In the genomic region with DNA sequence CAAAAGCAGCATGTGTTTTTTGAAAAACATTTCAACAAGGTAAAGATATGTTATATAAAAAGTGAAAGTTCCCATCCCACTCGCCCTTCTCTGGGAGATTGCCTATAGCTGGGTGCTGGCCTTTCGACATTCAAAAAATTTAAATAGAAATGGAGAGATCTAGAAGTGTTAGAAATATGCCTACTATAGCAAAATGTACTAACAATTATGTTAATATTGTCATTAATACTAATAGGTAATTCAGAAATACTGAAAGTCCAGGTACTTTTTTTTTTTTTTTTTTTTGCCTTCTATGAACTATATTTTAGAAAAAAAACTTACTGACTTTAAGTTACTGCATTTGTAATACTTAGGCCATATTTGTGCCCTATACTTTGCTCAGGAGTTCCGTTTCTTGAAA, we compare ENCODE assay signal across 9 cellular contexts.
A peak's percentile ranks its signal among the peaks of the same experiment; 100 is the strongest.
DNase-seq lines count a peak whose midpoint lies in the region; ATAC-seq, FAIRE-seq and TF ChIP-seq lines count a peak whose summit lies in the region.
"Had no signal": no experiment of that assay in that cellular context is flagged by ENCODE, and none has a peak within 500 bp of the region (broad histone marks: within the 10 kb centered on the region; RNA-seq: fewer than 3 reads in every experiment).

No MANE protein-coding gene starts in this region.

- H3K4me1 ChIP-seq in Caco-2: peaks cover 30% of the 10 kb centered on the region
- peaks cover 6% of the 10 kb centered on the region for H3K4me1 ChIP-seq in endothelial cell of umbilical vein (ENCODE audit: control insufficient read depth, extremely low read depth, insufficient read depth, low read length)

- no peak overlapping the region for H3K27ac ChIP-seq in endothelial cell of umbilical vein (ENCODE audit: insufficient read depth, low read depth, low read length)

- H3K4me3 Mint-ChIP-seq in Caco-2 (ENCODE audit: unreplicated experiment) (peak overlapping the region; percentile 76), T-cell (peak overlapping the region; percentile 83 to 98 (median 96)), progenitor cell of endocrine pancreas (ENCODE audit: low read depth) (peak overlapping the region; percentile 95)

- H3K27me3 Mint-ChIP-seq in Caco-2 (ENCODE audit: insufficient read depth, unreplicated experiment) (no peaks in the 10 kb centered on the region), T-cell (no peaks in the 10 kb centered on the region), progenitor cell of endocrine pancreas (no peaks in the 10 kb centered on the region)

- H3K4me2 ChIP-seq in endothelial cell of umbilical vein (ENCODE audit: insufficient read depth, low read length): peak overlapping the region; percentile 92

- DNase-seq in Caco-2: no peak
- DNase-seq in T-cell: no peak
- no peak for DNase-seq in endothelial cell of umbilical vein (ENCODE audit: low read depth, low spot score)
- no peak for DNase-seq in progenitor cell of endocrine pancreas (ENCODE audit: low spot score, unreplicated experiment)
- no peak for DNase-seq in superior temporal gyrus (ENCODE audit: extremely low spot score)
- no peak for DNase-seq in middle frontal gyrus (ENCODE audit: extremely low spot score, low spot score)
- DNase-seq: NCI-H524 had no signal

- CTCF ChIA-PET in Caco-2 (lab: Charles Lee): no interaction called here
- CTCF ChIA-PET in T-cell (lab: Charles Lee): interaction anchor here in 1 of 2 donors (0.6 to 10.6 kb wide), 4 partner anchors 65 to 762 kb away, joined by 3 to 77 read pairs (median 4); no protein-coding TSS in a partner anchor
- CTCF ChIA-PET in endothelial cell of umbilical vein (lab: Charles Lee): interaction anchor here (1.4 kb wide), 1 partner anchor 16 kb away, joined by 3 read pairs; no protein-coding TSS in a partner anchor

- BruUV-seq in Caco-2 (replicated peaks; lab: Mats Ljungman, UMichigan) (no TSS peak), endothelial cell of umbilical vein (replicated peaks; lab: Mats Ljungman, UMichigan) (no TSS peak)

- H3K9ac ChIP-seq in endothelial cell of umbilical vein (replicated peaks; ENCODE audit: extremely low read depth, insufficient read depth, low read length): no peak overlapping the region

- dilution Hi-C loops in endothelial cell of umbilical vein (cut with MboI; ENCODE audit: extremely low pct_ligation_motif_present, low sequenced_read_pairs): no loop called here

- H3K9me3 Mint-ChIP-seq in Caco-2 (ENCODE audit: unreplicated experiment): no peaks in the 10 kb centered on the region
- H3K9me3 Mint-ChIP-seq in T-cell: no peaks in the 10 kb centered on the region
- no peaks in the 10 kb centered on the region for H3K9me3 Mint-ChIP-seq in progenitor cell of endocrine pancreas (ENCODE audit: low read depth)

- H3K27me3 ChIP-seq in Caco-2 (replicated peaks; ENCODE audit: control insufficient read depth, insufficient read depth, low read length) (no peaks in the 10 kb centered on the region), endothelial cell of umbilical vein (ENCODE audit: control insufficient read depth in 2 of 2, insufficient read depth in 2 of 2, low read length in 2 of 2) (no peaks in the 10 kb centered on the region)

- no peaks in the 10 kb centered on the region for H3K36me3 Mint-ChIP-seq in Caco-2 (ENCODE audit: insufficient read depth, unreplicated experiment)
- H3K36me3 Mint-ChIP-seq in T-cell: no peaks in the 10 kb centered on the region
- H3K36me3 Mint-ChIP-seq in progenitor cell of endocrine pancreas (ENCODE audit: insufficient read depth): no peaks in the 10 kb centered on the region

- H3K27ac Mint-ChIP-seq in Caco-2 (ENCODE audit: unreplicated experiment): no peak overlapping the region
- peak overlapping the region; percentile 78 to 94 for H3K27ac Mint-ChIP-seq in T-cell
- H3K27ac Mint-ChIP-seq in progenitor cell of endocrine pancreas: no peak overlapping the region

- POLR2A ChIA-PET in Caco-2 (lab: Charles Lee) (no interaction called here), T-cell (lab: Charles Lee) (interaction anchor here in 1 of 2 donors (0.9 to 1.3 kb wide), 2 partner anchors 66 to 139 kb away, joined by 3 read pairs; no protein-coding TSS in a partner anchor), endothelial cell of umbilical vein (lab: Charles Lee) (no interaction called here)

- no peaks in the 10 kb centered on the region for H3K36me3 ChIP-seq in Caco-2 (ENCODE audit: control insufficient read depth, insufficient read depth, low read length)
- H3K36me3 ChIP-seq in endothelial cell of umbilical vein (ENCODE audit: control insufficient read depth in 2 of 2, extremely low read depth in 1 of 2, insufficient read depth in 2 of 2, low read length in 2 of 2): no peaks in the 10 kb centered on the region

- ATAC-seq in T-cell (replicated peaks in 1 of 4): no peak
- no peak for ATAC-seq in HG02973 (IDR thresholded peaks at IDR 0.05; ENCODE audit: unreplicated experiment)
- no peak for ATAC-seq in GM18858 (IDR thresholded peaks at IDR 0.05; ENCODE audit: unreplicated experiment)

- no peaks in the 10 kb centered on the region for H3K9me1 ChIP-seq in endothelial cell of umbilical vein (replicated peaks; ENCODE audit: control insufficient read depth, extremely low read depth, insufficient read depth, low read length)

- no peak overlapping the region for H2AFZ ChIP-seq in endothelial cell of umbilical vein (ENCODE audit: low read depth, low read length)

- no peaks in the 10 kb centered on the region for H4K20me1 ChIP-seq in endothelial cell of umbilical vein (replicated peaks; ENCODE audit: control insufficient read depth, extremely low read depth, insufficient read depth, low read length)

- no peak for FAIRE-seq in endothelial cell of umbilical vein (lab: Jason Lieb, UNC)

- H3K4me3 ChIP-seq in Caco-2 (ENCODE audit: low read depth, low read length) (no peak overlapping the region; the same call in 1 of the 2 replicates), endothelial cell of umbilical vein (replicated peaks in 1 of 3; ENCODE audit: insufficient read depth in 1 of 3, low read depth in 1 of 3, low read length in 3 of 3) (peak overlapping the region in 1 of 3 experiments; percentile 95)

- peaks cover 7% of the 10 kb centered on the region for H3K79me2 ChIP-seq in endothelial cell of umbilical vein (ENCODE audit: control insufficient read depth, insufficient read depth, low read length)

- peaks cover 3% of the 10 kb centered on the region for H3K4me1 Mint-ChIP-seq in Caco-2 (ENCODE audit: low read depth, unreplicated experiment)
- peaks cover 64 to 70% (median 64%) of the 10 kb centered on the region in 3 donors for H3K4me1 Mint-ChIP-seq in T-cell
- H3K4me1 Mint-ChIP-seq in progenitor cell of endocrine pancreas (ENCODE audit: low read depth): peaks cover 46% of the 10 kb centered on the region

- no peak for TF ChIP-seq POLR2A in endothelial cell of umbilical vein (IDR thresholded peaks at IDR 0.05; ENCODE audit: low read depth, low read length)

- TF ChIP-seq CTCF in Caco-2 (IDR thresholded peaks at IDR 0.05; ENCODE audit: insufficient read depth in 1 of 2, low read depth in 1 of 2, low read length in 1 of 2, severe bottlenecking in 1 of 2, unreplicated experiment in 1 of 2) (no peak), endothelial cell of umbilical vein (IDR thresholded peaks at IDR 0.05; ENCODE audit: extremely low read depth in 1 of 2, insufficient read depth in 1 of 2, low read depth in 1 of 2, low read length in 2 of 2) (no peak), progenitor cell of endocrine pancreas (IDR thresholded peaks at IDR 0.05; ENCODE audit: unreplicated experiment) (no peak)

- H3K9me3 ChIP-seq in Caco-2: no peaks in the 10 kb centered on the region
- no peaks in the 10 kb centered on the region for H3K9me3 ChIP-seq in endothelial cell of umbilical vein (replicated peaks; ENCODE audit: control insufficient read depth, insufficient read depth, low read length)

- intact Hi-C loops in Caco-2 (cut with micrococcal nuclease; ENCODE audit: unreplicated experiment): loop anchor here (5.0 kb wide), 1 partner anchor 35 kb away; no protein-coding TSS in a partner anchor
- intact Hi-C loops in endothelial cell of umbilical vein (cut with micrococcal nuclease): loop anchor here (5.0 kb wide), 1 partner anchor 110 kb away; no protein-coding TSS in a partner anchor

TF ChIP-seq in endothelial cell of umbilical vein, 7 proteins besides CTCF, POLR2A, EP300 and RAD21:
- no peak for TF ChIP-seq EZH2 (IDR thresholded peaks at IDR 0.05; ENCODE audit: borderline replicate concordance, low read depth, low read length, severe bottlenecking)
- TF ChIP-seq MYC (IDR thresholded peaks at IDR 0.05; ENCODE audit: low read depth, low read length): no peak
- TF ChIP-seq FOS (IDR thresholded peaks at IDR 0.05; ENCODE audit: borderline replicate concordance, insufficient read depth, low read length): no peak
- TF ChIP-seq, protein P1, sequence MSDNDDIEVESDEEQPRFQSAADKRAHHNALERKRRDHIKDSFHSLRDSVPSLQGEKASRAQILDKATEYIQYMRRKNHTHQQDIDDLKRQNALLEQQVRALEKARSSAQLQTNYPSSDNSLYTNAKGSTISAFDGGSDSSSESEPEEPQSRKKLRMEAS (IDR thresholded peaks at IDR 0.05; ENCODE audit: insufficient read depth, insufficient read length): no peak
- no peak for TF ChIP-seq POLR2AphosphoS5 (IDR thresholded peaks at IDR 0.05; ENCODE audit: insufficient read depth, low read depth, low read length)
- no peak for TF ChIP-seq JUN (IDR thresholded peaks at IDR 0.05; ENCODE audit: borderline replicate concordance, insufficient read depth, insufficient read length, low read depth)
- TF ChIP-seq GATA2 (IDR thresholded peaks at IDR 0.05; ENCODE audit: insufficient read depth, insufficient read length, low read depth, low read length): no peak

Comparison
In these comparisons a context has a peak if more than half of its experiments do, and no peak if none do; other contexts are left out.
1. H3K27ac Mint-ChIP-seq: peak in T-cell (2 of 2); none in Caco-2 (single experiment) and progenitor cell of endocrine pancreas (single experiment).
2. Peak in every context shown above with its lines, with median percentiles within 50 percentile points of each other: H3K4me3 Mint-ChIP-seq.